1 cellular context compared by ENCODE assay signal in the genomic region with DNA sequence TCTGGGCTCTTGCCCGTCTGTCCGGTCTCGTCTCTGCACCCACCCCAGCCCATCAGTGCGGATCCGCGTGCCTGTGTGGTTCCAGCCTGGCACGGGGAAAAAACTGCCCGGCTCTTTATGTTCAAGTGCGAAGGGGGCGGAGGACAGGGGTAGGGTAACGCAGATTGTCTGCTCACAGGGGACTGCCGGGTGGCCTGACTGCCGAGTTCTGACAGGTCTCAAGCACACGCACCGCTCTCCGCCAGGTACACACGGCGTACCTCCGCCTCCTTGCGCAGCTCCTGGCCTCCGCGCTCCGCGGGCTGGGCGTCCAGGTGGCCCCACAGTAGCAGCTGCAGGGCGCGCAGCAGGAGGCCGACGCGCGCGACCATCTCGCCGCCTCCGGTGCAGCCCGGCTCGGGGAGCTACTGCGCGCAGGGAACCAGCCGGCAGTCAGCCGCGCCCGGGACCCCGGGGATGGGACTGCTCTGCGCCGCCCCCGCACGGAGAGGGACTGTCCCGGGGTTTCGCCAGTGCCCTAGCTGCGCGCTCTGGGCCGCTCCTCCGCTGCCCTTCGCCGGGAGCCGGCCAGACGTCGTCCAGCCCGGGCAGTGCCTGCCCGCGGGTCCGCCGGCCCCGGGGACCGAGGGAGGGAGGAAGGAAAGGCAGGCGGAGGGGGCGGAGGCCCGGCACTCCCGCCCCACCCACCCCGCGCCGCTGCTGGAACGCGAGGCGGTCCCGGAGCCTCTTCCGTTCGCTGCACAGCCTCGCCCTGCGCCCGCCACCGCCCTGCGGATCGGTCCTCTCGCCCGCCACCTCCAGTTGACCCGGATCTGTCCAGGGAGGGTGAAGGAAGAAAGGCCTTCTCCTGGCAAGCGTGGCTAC.
TF ChIP-seq lines count a peak whose summit lies in the region.

A gene with protein sequence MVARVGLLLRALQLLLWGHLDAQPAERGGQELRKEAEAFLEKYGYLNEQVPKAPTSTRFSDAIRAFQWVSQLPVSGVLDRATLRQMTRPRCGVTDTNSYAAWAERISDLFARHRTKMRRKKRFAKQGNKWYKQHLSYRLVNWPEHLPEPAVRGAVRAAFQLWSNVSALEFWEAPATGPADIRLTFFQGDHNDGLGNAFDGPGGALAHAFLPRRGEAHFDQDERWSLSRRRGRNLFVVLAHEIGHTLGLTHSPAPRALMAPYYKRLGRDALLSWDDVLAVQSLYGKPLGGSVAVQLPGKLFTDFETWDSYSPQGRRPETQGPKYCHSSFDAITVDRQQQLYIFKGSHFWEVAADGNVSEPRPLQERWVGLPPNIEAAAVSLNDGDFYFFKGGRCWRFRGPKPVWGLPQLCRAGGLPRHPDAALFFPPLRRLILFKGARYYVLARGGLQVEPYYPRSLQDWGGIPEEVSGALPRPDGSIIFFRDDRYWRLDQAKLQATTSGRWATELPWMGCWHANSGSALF (minus strand): TSS at position 635 of the 864 bp plus-strand sequence. CDS start 264 bp downstream, at position 371.

TF ChIP-seq in HEK293, 187 proteins besides CTCF, POLR2A, EP300 and RAD21 (continued from another document and continues in another):
- TF ChIP-seq ZNF555 (tag by site-specific recombination; conservative IDR thresholded peaks at IDR 0.05) (no peak), ZNF768 (tag by site-specific recombination; IDR thresholded peaks at IDR 0.05) (no peak), ZBTB20 (tag by site-specific recombination; IDR thresholded peaks at IDR 0.05) (peak; percentile 84), ZNF785 (tag by site-specific recombination; IDR thresholded peaks at IDR 0.05) (no peak), ZNF19 (tag by site-specific recombination; IDR thresholded peaks at IDR 0.05; ENCODE audit: low read depth) (no peak), REPIN1 (tag by site-specific recombination; IDR thresholded peaks at IDR 0.05; ENCODE audit: low read depth) (no peak), ZNF530 (tag by site-specific recombination; IDR thresholded peaks at IDR 0.05; ENCODE audit: low read depth) (no peak), SP3 (tag by site-specific recombination; IDR thresholded peaks at IDR 0.05) (0 out of 2 replicates have a peak, but pooled peaks have one; percentile 23), ZXDB (tag by site-specific recombination; IDR thresholded peaks at IDR 0.05) (no peak), HOXC10 (CRISPR knock-in tag; IDR thresholded peaks at IDR 0.05) (no peak), ZNF843 (tag by site-specific recombination; IDR thresholded peaks at IDR 0.05) (no peak), IKZF3 (tag by site-specific recombination; IDR thresholded peaks at IDR 0.05) (no peak), ZNF423 (tag by site-specific recombination; IDR thresholded peaks at IDR 0.05) (no peak; the same call in 1 of the 2 replicates), ZNF202 (tag by site-specific recombination; IDR thresholded peaks at IDR 0.05; ENCODE audit: borderline replicate concordance) (no peak), ZNF174 (tag by site-specific recombination; IDR thresholded peaks at IDR 0.05) (no peak), ZNF626 (tag by site-specific recombination; IDR thresholded peaks at IDR 0.05) (no peak), ZNF654 (tag by site-specific recombination; IDR thresholded peaks at IDR 0.05; ENCODE audit: low read depth) (no peak), ZNF544 (tag by site-specific recombination; IDR thresholded peaks at IDR 0.05) (no peak), ZSCAN16 (tag by site-specific recombination; IDR thresholded peaks at IDR 0.05) (no peak), FEZF1 (tag by site-specific recombination; IDR thresholded peaks at IDR 0.05) (no peak), GLIS1 (tag by site-specific recombination; IDR thresholded peaks at IDR 0.05) (peak; percentile 92), ZFP37 (tag by site-specific recombination; IDR thresholded peaks at IDR 0.05) (no peak), ZNF266 (tag by site-specific recombination; IDR thresholded peaks at IDR 0.05; ENCODE audit: low read depth) (no peak), ZNF248 (tag by site-specific recombination; IDR thresholded peaks at IDR 0.05) (no peak), GLIS2 (tag by site-specific recombination; IDR thresholded peaks at IDR 0.05) (peak; percentile 79), ZFHX2 (tag by site-specific recombination; conservative IDR thresholded peaks at IDR 0.05) (peak; percentile 79), ZBTB7A (tag by site-specific recombination; IDR thresholded peaks at IDR 0.05; ENCODE audit: low read depth) (no peak), ZNF514 (tag by site-specific recombination; IDR thresholded peaks at IDR 0.05) (no peak), SCRT1 (tag by site-specific recombination; IDR thresholded peaks at IDR 0.05; ENCODE audit: borderline replicate concordance) (no peak), ZNF658 (tag by site-specific recombination; IDR thresholded peaks at IDR 0.05) (no peak), KLF8 (tag by site-specific recombination; IDR thresholded peaks at IDR 0.05) (peak; percentile 38; the same call in 1 of the 2 replicates), OSR2 (tag by site-specific recombination; IDR thresholded peaks at IDR 0.05) (peak; percentile 91), ZFP69B (tag by site-specific recombination; IDR thresholded peaks at IDR 0.05) (peak; percentile 94)
- TF ChIP-seq, protein P1, sequence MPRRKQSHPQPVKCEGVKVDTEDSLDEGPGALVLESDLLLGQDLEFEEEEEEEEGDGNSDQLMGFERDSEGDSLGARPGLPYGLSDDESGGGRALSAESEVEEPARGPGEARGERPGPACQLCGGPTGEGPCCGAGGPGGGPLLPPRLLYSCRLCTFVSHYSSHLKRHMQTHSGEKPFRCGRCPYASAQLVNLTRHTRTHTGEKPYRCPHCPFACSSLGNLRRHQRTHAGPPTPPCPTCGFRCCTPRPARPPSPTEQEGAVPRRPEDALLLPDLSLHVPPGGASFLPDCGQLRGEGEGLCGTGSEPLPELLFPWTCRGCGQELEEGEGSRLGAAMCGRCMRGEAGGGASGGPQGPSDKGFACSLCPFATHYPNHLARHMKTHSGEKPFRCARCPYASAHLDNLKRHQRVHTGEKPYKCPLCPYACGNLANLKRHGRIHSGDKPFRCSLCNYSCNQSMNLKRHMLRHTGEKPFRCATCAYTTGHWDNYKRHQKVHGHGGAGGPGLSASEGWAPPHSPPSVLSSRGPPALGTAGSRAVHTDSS (tag by site-specific recombination; IDR thresholded peaks at IDR 0.05), result no peak
- TF ChIP-seq, protein P2, sequence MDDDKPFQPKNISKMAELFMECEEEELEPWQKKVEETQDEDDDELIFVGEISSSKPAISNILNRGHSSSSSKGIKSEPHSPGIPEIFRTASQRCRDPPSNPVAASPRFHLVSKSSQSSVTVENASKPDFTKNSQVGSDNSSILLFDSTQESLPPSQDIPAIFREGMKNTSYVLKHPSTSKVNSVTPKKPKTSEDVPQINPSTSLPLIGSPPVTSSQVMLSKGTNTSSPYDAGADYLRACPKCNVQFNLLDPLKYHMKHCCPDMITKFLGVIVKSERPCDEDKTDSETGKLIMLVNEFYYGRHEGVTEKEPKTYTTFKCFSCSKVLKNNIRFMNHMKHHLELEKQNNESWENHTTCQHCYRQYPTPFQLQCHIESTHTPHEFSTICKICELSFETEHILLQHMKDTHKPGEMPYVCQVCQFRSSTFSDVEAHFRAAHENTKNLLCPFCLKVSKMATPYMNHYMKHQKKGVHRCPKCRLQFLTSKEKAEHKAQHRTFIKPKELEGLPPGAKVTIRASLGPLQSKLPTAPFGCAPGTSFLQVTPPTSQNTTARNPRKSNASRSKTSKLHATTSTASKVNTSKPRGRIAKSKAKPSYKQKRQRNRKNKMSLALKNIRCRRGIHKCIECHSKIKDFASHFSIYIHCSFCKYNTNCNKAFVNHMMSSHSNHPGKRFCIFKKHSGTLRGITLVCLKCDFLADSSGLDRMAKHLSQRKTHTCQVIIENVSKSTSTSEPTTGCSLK (tag by site-specific recombination; IDR thresholded peaks at IDR 0.05), result no peak
- TF ChIP-seq, protein P3, sequence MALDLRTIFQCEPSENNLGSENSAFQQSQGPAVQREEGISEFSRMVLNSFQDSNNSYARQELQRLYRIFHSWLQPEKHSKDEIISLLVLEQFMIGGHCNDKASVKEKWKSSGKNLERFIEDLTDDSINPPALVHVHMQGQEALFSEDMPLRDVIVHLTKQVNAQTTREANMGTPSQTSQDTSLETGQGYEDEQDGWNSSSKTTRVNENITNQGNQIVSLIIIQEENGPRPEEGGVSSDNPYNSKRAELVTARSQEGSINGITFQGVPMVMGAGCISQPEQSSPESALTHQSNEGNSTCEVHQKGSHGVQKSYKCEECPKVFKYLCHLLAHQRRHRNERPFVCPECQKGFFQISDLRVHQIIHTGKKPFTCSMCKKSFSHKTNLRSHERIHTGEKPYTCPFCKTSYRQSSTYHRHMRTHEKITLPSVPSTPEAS (tag by site-specific recombination; IDR thresholded peaks at IDR 0.05), result no peak
- TF ChIP-seq, protein P4, sequence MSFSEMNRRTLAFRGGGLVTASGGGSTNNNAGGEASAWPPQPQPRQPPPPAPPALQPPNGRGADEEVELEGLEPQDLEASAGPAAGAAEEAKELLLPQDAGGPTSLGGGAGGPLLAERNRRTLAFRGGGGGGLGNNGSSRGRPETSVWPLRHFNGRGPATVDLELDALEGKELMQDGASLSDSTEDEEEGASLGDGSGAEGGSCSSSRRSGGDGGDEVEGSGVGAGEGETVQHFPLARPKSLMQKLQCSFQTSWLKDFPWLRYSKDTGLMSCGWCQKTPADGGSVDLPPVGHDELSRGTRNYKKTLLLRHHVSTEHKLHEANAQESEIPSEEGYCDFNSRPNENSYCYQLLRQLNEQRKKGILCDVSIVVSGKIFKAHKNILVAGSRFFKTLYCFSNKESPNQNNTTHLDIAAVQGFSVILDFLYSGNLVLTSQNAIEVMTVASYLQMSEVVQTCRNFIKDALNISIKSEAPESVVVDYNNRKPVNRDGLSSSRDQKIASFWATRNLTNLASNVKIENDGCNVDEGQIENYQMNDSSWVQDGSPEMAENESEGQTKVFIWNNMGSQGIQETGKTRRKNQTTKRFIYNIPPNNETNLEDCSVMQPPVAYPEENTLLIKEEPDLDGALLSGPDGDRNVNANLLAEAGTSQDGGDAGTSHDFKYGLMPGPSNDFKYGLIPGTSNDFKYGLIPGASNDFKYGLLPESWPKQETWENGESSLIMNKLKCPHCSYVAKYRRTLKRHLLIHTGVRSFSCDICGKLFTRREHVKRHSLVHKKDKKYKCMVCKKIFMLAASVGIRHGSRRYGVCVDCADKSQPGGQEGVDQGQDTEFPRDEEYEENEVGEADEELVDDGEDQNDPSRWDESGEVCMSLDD (tag by site-specific recombination; IDR thresholded peaks at IDR 0.05), result no peak
- TF ChIP-seq, protein P5, sequence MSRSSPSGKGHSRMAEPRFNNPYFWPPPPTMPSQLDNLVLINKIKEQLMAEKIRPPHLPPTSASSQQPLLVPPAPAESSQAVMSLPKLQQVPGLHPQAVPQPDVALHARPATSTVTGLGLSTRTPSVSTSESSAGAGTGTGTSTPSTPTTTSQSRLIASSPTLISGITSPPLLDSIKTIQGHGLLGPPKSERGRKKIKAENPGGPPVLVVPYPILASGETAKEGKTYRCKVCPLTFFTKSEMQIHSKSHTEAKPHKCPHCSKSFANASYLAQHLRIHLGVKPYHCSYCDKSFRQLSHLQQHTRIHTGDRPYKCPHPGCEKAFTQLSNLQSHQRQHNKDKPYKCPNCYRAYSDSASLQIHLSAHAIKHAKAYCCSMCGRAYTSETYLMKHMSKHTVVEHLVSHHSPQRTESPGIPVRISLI (tag by site-specific recombination; IDR thresholded peaks at IDR 0.05), result no peak
- TF ChIP-seq, protein P6, sequence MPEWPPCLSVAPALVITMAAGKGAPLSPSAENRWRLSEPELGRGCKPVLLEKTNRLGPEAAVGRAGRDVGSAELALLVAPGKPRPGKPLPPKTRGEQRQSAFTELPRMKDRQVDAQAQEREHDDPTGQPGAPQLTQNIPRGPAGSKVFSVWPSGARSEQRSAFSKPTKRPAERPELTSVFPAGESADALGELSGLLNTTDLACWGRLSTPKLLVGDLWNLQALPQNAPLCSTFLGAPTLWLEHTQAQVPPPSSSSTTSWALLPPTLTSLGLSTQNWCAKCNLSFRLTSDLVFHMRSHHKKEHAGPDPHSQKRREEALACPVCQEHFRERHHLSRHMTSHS (tag by site-specific recombination; IDR thresholded peaks at IDR 0.05), result no peak
- TF ChIP-seq, protein P7, sequence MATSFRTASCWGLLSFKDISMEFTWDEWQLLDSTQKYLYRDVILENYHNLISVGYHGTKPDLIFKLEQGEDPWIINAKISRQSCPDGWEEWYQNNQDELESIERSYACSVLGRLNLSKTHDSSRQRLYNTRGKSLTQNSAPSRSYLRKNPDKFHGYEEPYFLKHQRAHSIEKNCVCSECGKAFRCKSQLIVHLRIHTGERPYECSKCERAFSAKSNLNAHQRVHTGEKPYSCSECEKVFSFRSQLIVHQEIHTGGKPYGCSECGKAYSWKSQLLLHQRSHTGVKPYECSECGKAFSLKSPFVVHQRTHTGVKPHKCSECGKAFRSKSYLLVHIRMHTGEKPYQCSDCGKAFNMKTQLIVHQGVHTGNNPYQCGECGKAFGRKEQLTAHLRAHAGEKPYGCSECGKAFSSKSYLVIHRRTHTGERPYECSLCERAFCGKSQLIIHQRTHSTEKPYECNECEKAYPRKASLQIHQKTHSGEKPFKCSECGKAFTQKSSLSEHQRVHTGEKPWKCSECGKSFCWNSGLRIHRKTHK (tag by site-specific recombination; IDR thresholded peaks at IDR 0.05), result no peak
- TF ChIP-seq, protein P8, sequence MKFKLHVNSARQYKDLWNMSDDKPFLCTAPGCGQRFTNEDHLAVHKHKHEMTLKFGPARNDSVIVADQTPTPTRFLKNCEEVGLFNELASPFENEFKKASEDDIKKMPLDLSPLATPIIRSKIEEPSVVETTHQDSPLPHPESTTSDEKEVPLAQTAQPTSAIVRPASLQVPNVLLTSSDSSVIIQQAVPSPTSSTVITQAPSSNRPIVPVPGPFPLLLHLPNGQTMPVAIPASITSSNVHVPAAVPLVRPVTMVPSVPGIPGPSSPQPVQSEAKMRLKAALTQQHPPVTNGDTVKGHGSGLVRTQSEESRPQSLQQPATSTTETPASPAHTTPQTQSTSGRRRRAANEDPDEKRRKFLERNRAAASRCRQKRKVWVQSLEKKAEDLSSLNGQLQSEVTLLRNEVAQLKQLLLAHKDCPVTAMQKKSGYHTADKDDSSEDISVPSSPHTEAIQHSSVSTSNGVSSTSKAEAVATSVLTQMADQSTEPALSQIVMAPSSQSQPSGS (tag by site-specific recombination; IDR thresholded peaks at IDR 0.05; ENCODE audit: low read depth), result no peak
- TF ChIP-seq, protein P9, sequence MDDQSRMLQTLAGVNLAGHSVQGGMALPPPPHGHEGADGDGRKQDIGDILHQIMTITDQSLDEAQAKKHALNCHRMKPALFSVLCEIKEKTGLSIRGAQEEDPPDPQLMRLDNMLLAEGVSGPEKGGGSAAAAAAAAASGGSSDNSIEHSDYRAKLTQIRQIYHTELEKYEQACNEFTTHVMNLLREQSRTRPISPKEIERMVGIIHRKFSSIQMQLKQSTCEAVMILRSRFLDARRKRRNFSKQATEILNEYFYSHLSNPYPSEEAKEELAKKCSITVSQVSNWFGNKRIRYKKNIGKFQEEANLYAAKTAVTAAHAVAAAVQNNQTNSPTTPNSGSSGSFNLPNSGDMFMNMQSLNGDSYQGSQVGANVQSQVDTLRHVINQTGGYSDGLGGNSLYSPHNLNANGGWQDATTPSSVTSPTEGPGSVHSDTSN (CRISPR knock-in tag; IDR thresholded peaks at IDR 0.05), result no peak
- TF ChIP-seq, protein P10, sequence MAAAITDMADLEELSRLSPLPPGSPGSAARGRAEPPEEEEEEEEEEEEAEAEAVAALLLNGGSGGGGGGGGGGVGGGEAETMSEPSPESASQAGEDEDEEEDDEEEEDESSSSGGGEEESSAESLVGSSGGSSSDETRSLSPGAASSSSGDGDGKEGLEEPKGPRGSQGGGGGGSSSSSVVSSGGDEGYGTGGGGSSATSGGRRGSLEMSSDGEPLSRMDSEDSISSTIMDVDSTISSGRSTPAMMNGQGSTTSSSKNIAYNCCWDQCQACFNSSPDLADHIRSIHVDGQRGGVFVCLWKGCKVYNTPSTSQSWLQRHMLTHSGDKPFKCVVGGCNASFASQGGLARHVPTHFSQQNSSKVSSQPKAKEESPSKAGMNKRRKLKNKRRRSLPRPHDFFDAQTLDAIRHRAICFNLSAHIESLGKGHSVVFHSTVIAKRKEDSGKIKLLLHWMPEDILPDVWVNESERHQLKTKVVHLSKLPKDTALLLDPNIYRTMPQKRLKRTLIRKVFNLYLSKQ (tag by site-specific recombination; IDR thresholded peaks at IDR 0.05; ENCODE audit: borderline replicate concordance), result no peak
